In the genomic region with DNA sequence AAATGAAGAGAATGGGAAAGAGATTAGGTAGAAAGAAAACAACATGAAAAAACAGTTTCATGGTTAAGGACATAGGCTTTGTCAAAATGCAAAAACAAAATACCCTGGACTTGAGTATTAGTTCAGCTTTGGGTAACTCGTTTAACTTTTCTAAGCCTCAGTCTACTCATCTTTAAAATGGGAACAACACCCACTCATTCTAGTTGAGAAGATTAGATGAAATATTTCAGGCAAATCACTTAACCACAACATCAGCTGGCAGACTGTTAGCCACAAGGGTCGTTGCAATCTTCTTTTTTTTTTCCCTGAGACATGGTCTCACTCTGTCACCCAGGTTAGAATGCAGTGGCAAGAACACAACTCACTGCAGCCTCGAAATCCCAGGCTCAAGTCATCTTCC, we compare ENCODE assay signal across 2 cellular contexts.
A peak's percentile ranks its signal among the peaks of the same experiment; 100 is the strongest.
TF ChIP-seq lines count a peak whose summit lies in the region.

No MANE protein-coding gene starts in this region.

TF ChIP-seq in HEK293, 187 proteins besides CTCF, POLR2A, EP300 and RAD21 (continued from another document):
- TF ChIP-seq ZNF394 (tag by site-specific recombination; IDR thresholded peaks at IDR 0.05; ENCODE audit: borderline replicate concordance), result 0 out of 2 replicates have a peak, but pooled peaks have one; percentile 1
- TF ChIP-seq, protein P1, sequence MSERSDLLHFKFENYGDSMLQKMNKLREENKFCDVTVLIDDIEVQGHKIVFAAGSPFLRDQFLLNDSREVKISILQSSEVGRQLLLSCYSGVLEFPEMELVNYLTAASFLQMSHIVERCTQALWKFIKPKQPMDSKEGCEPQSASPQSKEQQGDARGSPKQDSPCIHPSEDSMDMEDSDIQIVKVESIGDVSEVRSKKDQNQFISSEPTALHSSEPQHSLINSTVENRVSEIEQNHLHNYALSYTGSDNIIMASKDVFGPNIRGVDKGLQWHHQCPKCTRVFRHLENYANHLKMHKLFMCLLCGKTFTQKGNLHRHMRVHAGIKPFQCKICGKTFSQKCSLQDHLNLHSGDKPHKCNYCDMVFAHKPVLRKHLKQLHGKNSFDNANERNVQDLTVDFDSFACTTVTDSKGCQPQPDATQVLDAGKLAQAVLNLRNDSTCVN (tag by site-specific recombination; optimal IDR thresholded peaks at IDR 0.05), result peak; percentile 17
- TF ChIP-seq, protein P2, sequence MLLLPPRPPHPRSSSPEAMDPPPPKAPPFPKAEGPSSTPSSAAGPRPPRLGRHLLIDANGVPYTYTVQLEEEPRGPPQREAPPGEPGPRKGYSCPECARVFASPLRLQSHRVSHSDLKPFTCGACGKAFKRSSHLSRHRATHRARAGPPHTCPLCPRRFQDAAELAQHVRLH (tag by site-specific recombination; IDR thresholded peaks at IDR 0.05), result 0 out of 2 replicates have a peak, but pooled peaks have one; percentile 16
- TF ChIP-seq ZNF658 (tag by site-specific recombination; IDR thresholded peaks at IDR 0.05), result no peak

TF ChIP-seq in H1, 55 proteins besides CTCF, POLR2A, EP300 and RAD21:
- TF ChIP-seq KDM5A (IDR thresholded peaks at IDR 0.05; ENCODE audit: low read length), result no peak
- TF ChIP-seq JUN (IDR thresholded peaks at IDR 0.05; ENCODE audit: low read depth, low read length), result no peak
- TF ChIP-seq KDM1A (IDR thresholded peaks at IDR 0.05; ENCODE audit: borderline replicate concordance, low read length), result peak; percentile 89; the same call in 1 of the 2 replicates
- no peak for TF ChIP-seq CREB1 (IDR thresholded peaks at IDR 0.05)
- TF ChIP-seq POU5F1 (IDR thresholded peaks at IDR 0.05; ENCODE audit: low read depth, low read length), result no peak
- peak in 1 of 2 experiments; percentile 73; a peak in 1 of 4 replicates for TF ChIP-seq HDAC2 (IDR thresholded peaks at IDR 0.05; ENCODE audit: borderline replicate concordance in 1 of 2, low read depth in 2 of 2, low read length in 2 of 2)
- no peak for TF ChIP-seq YY1 (IDR thresholded peaks at IDR 0.05; ENCODE audit: low read depth, low read length)
- no peak for TF ChIP-seq NANOG (IDR thresholded peaks at IDR 0.05; ENCODE audit: insufficient read depth, low read depth, low read length, poor library complexity, severe bottlenecking)
- TF ChIP-seq SIN3A (conservative IDR thresholded peaks at IDR 0.05 in 1 of 2, IDR thresholded peaks at IDR 0.05 in 1 of 2; ENCODE audit: low read depth in 1 of 2, low read length in 2 of 2), result no peak
- no peak for TF ChIP-seq TAF1 (IDR thresholded peaks at IDR 0.05; ENCODE audit: low read depth, low read length)
- no peak for TF ChIP-seq RNF2 (IDR thresholded peaks at IDR 0.05; ENCODE audit: borderline replicate concordance, low read depth, low read length, missing control alignments, poor library complexity, severe bottlenecking)
- no peak for TF ChIP-seq CBX8 (IDR thresholded peaks at IDR 0.05; ENCODE audit: borderline replicate concordance, low read depth, low read length)
- no peak for TF ChIP-seq ZNF274 (IDR thresholded peaks at IDR 0.05; ENCODE audit: borderline replicate concordance, extremely low read depth, low read length)
